In the genomic region with DNA sequence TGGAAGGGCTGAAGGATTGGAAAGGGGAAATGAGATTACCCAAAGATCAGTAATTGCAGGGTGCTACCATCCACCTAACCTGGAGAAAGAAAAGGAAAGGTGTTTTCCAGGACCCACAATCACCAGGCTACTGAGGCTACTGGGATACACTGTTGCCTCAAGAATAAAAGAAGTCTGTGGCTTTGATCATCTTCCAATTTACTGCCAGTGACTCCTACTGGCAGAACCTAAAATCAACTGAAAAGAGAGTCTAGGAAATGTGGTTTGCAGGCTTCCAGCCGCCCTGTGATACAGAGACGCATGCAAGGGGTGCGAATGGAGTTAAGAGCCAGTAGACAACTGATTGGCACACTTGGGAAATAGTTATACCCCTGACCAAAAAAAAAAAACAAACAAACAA, we compare ENCODE assay signal across 11 cellular contexts. TPM values are rescaled to one million over a fixed set of nuclear protein-coding genes. Genes with fewer than 3 reads are reported as not detected.
DNase-seq lines count a peak whose midpoint lies in the region; TF ChIP-seq lines count a peak whose summit lies in the region.
"Had no signal": no experiment of that assay in that cellular context is flagged by ENCODE, and none has a peak within 500 bp of the region (broad histone marks: within the 10 kb centered on the region; RNA-seq: fewer than 3 reads in every experiment).

No MANE protein-coding gene starts in this region.

- TF ChIP-seq CTCF in osteoblast (IDR thresholded peaks at IDR 0.05; ENCODE audit: extremely low read depth, low read depth, low read length) = peak; percentile 50
- TF ChIP-seq CTCF in hepatocyte (IDR thresholded peaks at IDR 0.05; ENCODE audit: poor library complexity) = no peak

- H2AFZ ChIP-seq in osteoblast (ENCODE audit: low read length) = no peak overlapping the region
- no peak overlapping the region for H2AFZ ChIP-seq in hepatocyte

- H3K4me2 ChIP-seq in osteoblast (ENCODE audit: insufficient read depth, low read length) (no peak overlapping the region), hepatocyte (no peak overlapping the region)

- no peak overlapping the region for H3K27ac ChIP-seq in osteoblast (ENCODE audit: low read depth, low read length)
- no peak overlapping the region for H3K27ac ChIP-seq in hepatocyte

- no peaks in the 10 kb centered on the region for H3K79me2 ChIP-seq in osteoblast (ENCODE audit: insufficient read depth, low read length)
- no peaks in the 10 kb centered on the region for H3K79me2 ChIP-seq in hepatocyte

- H4K20me1 ChIP-seq in osteoblast (ENCODE audit: insufficient read depth, low read length) = no peaks in the 10 kb centered on the region
- no peaks in the 10 kb centered on the region for H4K20me1 ChIP-seq in hepatocyte (ENCODE audit: insufficient read depth, poor library complexity, severe bottlenecking)

- H3K9me3 ChIP-seq in osteoblast (ENCODE audit: low read depth, low read length) = no peaks in the 10 kb centered on the region
- H3K9me3 ChIP-seq in hepatocyte (ENCODE audit: low read depth) = no peaks in the 10 kb centered on the region

- no peak overlapping the region for H3K4me3 ChIP-seq in osteoblast (ENCODE audit: insufficient read depth, low read length)
- no peak overlapping the region for H3K4me3 ChIP-seq in hepatocyte

- no peaks in the 10 kb centered on the region for H3K9me2 ChIP-seq in hepatocyte (replicated peaks; ENCODE audit: insufficient read depth)

- no peaks in the 10 kb centered on the region for H3K4me1 ChIP-seq in osteoblast (ENCODE audit: insufficient read depth, low read length)
- no peaks in the 10 kb centered on the region for H3K4me1 ChIP-seq in hepatocyte (ENCODE audit: insufficient read depth)

- H3K27me3 ChIP-seq in osteoblast (ENCODE audit: insufficient read depth, low read length) (peaks cover 9% of the 10 kb centered on the region), hepatocyte (no peaks in the 10 kb centered on the region)

- H3K36me3 ChIP-seq in osteoblast (ENCODE audit: insufficient read depth, low read length) (no peaks in the 10 kb centered on the region), hepatocyte (replicated peaks; ENCODE audit: insufficient read depth, low read depth) (no peaks in the 10 kb centered on the region)

- peak; percentile 37 for DNase-seq in DMS 273 (lab: John Stamatoyannopoulos, UW; ENCODE audit: unreplicated experiment)
- no peak for DNase-seq in DMS 273 treated with DMSO at 0.1 percent for 48 hours (lab: John Stamatoyannopoulos, UW)
- peak; percentile 29 for DNase-seq in M059J (ENCODE audit: low read depth)
- peak; percentile 5 for DNase-seq in cerebellar cortex (ENCODE audit: low spot score)
- peak; percentile 50 for DNase-seq in osteoblast (ENCODE audit: insufficient read length, low spot score, missing footprints)
- no peak for DNase-seq in T-helper 1 cell
- no peak for DNase-seq in hepatocyte (ENCODE audit: low spot score)
- no peak for DNase-seq in activated CD4-positive, alpha-beta T cell treated with anti-CD3 and anti-CD28 coated beads, Interleukin-2, amount 50 U/mL, for 1 hour
- DNase-seq: 8988T; NCI-H510A treated with DMSO at 0.1 percent for 48 hours; stimulated activated CD4-positive, alpha-beta T cell treated with anti-CD3 and anti-CD28 coated beads, Interleukin-2, amount 100 ng/mL, for 24 hours had no signal

- WGBS in hepatocyte (ENCODE audit: low lambda C conversion rate, missing lambda C conversion rate) = 72% methylated on average over 3 of the region's 3 CpGs

RNA-seq across cellular contexts. Expression of gene TTL, which starts 16.6 kb away (rescaled TPM):
- total RNA-seq in M059J (2014; rRNA removed; shearing (Covaris generic)) = 25.0 and 34.6 TPM in 2 replicates
- total RNA-seq in osteoblast (59.0 and 65.7 TPM in 2 replicates), hepatocyte (21.0 and 22.9 TPM in 2 replicates)
- polyA plus RNA-seq in hepatocyte = 8.5 and 16.9 TPM in 2 replicates

RNA-seq across cellular contexts. Expression of gene RGPD8, which starts 31.9 kb away (rescaled TPM):
- total RNA-seq in M059J (2014; rRNA removed; shearing (Covaris generic)) = 0.49 and 1.4 TPM in 2 replicates
- total RNA-seq in osteoblast = 21.5 and 25.0 TPM in 2 replicates
- 12.2 and 17.4 TPM in 2 replicates for total RNA-seq in hepatocyte
- polyA plus RNA-seq in hepatocyte = 1.0 and 1.1 TPM in 2 replicates

Comparison
In these comparisons a context has a peak if more than half of its experiments do, and no peak if none do; other contexts are left out.
1. DNase-seq: peak in DMS 273 (single experiment), M059J (single experiment), cerebellar cortex (single experiment) and osteoblast (single experiment); none in DMS 273 treated with DMSO at 0.1 percent for 48 hours (single experiment), T-helper 1 cell (0 of 5), hepatocyte (single experiment) and activated CD4-positive, alpha-beta T cell treated with anti-CD3 and anti-CD28 coated beads, Interleukin-2, amount 50 U/mL, for 1 hour (single experiment).